ENCODE assay signal across 8 cellular contexts in genomic region chr1:1614204-1614953, GRCh38.
DNase-seq lines count a peak whose midpoint lies in the region; ATAC-seq and TF ChIP-seq lines count a peak whose summit lies in the region.

No MANE protein-coding gene starts in this region.

- no peaks in the 10 kb centered on the region for H3K9me2 ChIP-seq in SU-DHL-6 (replicated peaks; ENCODE audit: insufficient read depth, low read length)

- peak overlapping the region; percentile 96 for H3K9ac ChIP-seq in SU-DHL-6 (ENCODE audit: low read length)

- no peak for TF ChIP-seq CTCF in SU-DHL-6 (IDR thresholded peaks at IDR 0.05; ENCODE audit: insufficient read depth, low read length, poor library complexity, severe bottlenecking)
- no peak for TF ChIP-seq CTCF in brain microvascular endothelial cell (IDR thresholded peaks at IDR 0.05; ENCODE audit: low read depth, low read length, missing control alignments)

- H3K4me2 ChIP-seq in SU-DHL-6 (ENCODE audit: low read depth, low read length, poor library complexity, severe bottlenecking), result peak overlapping the region; percentile 96

- H3K9me3 ChIP-seq in SU-DHL-6 (ENCODE audit: insufficient read depth, low read length), result no peaks in the 10 kb centered on the region

- H3K36me3 ChIP-seq in SU-DHL-6 (ENCODE audit: low read length), result no peaks in the 10 kb centered on the region
- peaks cover 3% of the 10 kb centered on the region for H3K36me3 ChIP-seq in brain microvascular endothelial cell (replicated peaks)

- H3K4me3 ChIP-seq in SU-DHL-6 (ENCODE audit: insufficient read depth, low read length, poor library complexity, severe bottlenecking) (peak overlapping the region; percentile 94), brain microvascular endothelial cell (ENCODE audit: low read depth, low read length) (peak overlapping the region; percentile 89)

- H3F3A ChIP-seq in SU-DHL-6 (ENCODE audit: insufficient read depth), result no peaks in the 10 kb centered on the region; the same call in 1 of the 2 replicates

- H2AFZ ChIP-seq in SU-DHL-6 (ENCODE audit: low read depth, low read length, severe bottlenecking), result peak overlapping the region; percentile 8

- H4K20me1 ChIP-seq in SU-DHL-6 (ENCODE audit: low read depth, low read length), result no peaks in the 10 kb centered on the region

- H3K79me2 ChIP-seq in SU-DHL-6 (ENCODE audit: insufficient read depth, low read length), result 0 out of 2 replicates have a peak, but pooled peaks cover 3% of the 10 kb centered on the region

- H3K27me3 ChIP-seq in SU-DHL-6 (ENCODE audit: low read length), result no peaks in the 10 kb centered on the region
- H3K27me3 ChIP-seq in brain microvascular endothelial cell (replicated peaks), result no peaks in the 10 kb centered on the region

- ATAC-seq in GM21447 (IDR thresholded peaks at IDR 0.05; ENCODE audit: unreplicated experiment), result no peak

- in situ Hi-C loops in brain microvascular endothelial cell (cut with HindIII; ENCODE audit: low pct_ligation_motif_present, low sequenced_read_pairs), result no loop called here

- DNase-seq in NCI-H82 (lab: John Stamatoyannopoulos, UW), result peak; percentile 64
- DNase-seq in NCI-H82 treated with DMSO at 0.1 percent for 48 hours (lab: John Stamatoyannopoulos, UW; ENCODE audit: unreplicated experiment), result no peak
- DNase-seq in brain microvascular endothelial cell, result peak; percentile 86
- peak; percentile 95 for DNase-seq in iris pigment epithelial cell (ENCODE audit: low read depth)
- DNase-seq in stimulated activated CD4-positive, alpha-beta T cell treated with anti-CD3 and anti-CD28 coated beads, Interleukin-12 subunit alpha, Interleukin-12 subunit beta, amount 100 ng/mL, for 48 hours (ENCODE audit: low read depth in 2 of 3, low spot score in 1 of 3), result peak; percentile 36 to 53 (median 46)
- DNase-seq in HCEC 1CT, result no peak

- no peak overlapping the region for H3K27ac ChIP-seq in SU-DHL-6 (ENCODE audit: low read depth, low read length)
- peak overlapping the region; percentile 100 for H3K27ac ChIP-seq in brain microvascular endothelial cell

Comparison
In these comparisons a context has a peak if more than half of its experiments do, and no peak if none do; other contexts are left out.
1. DNase-seq: peak in NCI-H82 (single experiment), brain microvascular endothelial cell (single experiment), iris pigment epithelial cell (single experiment) and stimulated activated CD4-positive, alpha-beta T cell treated with anti-CD3 and anti-CD28 coated beads, Interleukin-12 subunit alpha, Interleukin-12 subunit beta, amount 100 ng/mL, for 48 hours (3 of 3); none in NCI-H82 treated with DMSO at 0.1 percent for 48 hours (single experiment) and HCEC 1CT (single experiment).